ENCODE assay signal across 24 cellular contexts in the genomic region with DNA sequence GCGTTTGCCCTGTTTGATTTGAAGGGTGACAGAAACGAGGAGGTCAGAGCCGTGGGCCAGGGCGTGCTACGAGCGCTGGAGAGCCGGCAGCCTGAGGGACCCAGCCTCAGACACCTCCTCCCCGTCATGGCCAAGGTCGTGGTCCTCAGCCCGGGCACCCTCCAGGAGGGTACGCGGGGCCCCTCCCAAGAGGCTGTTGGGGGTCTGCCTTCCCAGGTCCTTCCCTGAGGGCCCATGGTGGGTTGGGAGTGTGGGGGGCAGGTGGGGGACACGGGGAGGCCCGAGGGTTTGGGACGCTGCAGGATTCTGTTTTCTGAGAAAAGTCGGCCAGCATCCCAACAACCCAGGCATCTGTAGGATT. TPM values are rescaled to one million over a fixed set of nuclear protein-coding genes. Genes with fewer than 3 reads are reported as not detected.
DNase-seq lines count a peak whose midpoint lies in the region; ATAC-seq, FAIRE-seq and TF ChIP-seq lines count a peak whose summit lies in the region.
"Had no signal": no experiment of that assay in that cellular context is flagged by ENCODE, and none has a peak within 500 bp of the region (broad histone marks: within the 10 kb centered on the region; RNA-seq: fewer than 3 reads in every experiment).

No MANE protein-coding gene starts in this region.

- H3K4me1 Mint-ChIP-seq in stimulated activated naive CD8-positive, alpha-beta T cell treated with anti-CD3 and anti-CD28 coated beads, Interleukin-15, amount 100 ng/mL, for 72 hours = peaks cover 9% of the 10 kb centered on the region
- H3K4me1 Mint-ChIP-seq in glutamatergic neuron (ENCODE audit: low read depth, unreplicated experiment) = no peaks in the 10 kb centered on the region

- H3K36me3 ChIP-seq in suprapubic skin = peaks cover 78% of the 10 kb centered on the region

- H3K4me3 Mint-ChIP-seq in stimulated activated naive CD8-positive, alpha-beta T cell treated with anti-CD3 and anti-CD28 coated beads, Interleukin-15, amount 100 ng/mL, for 72 hours = no peak overlapping the region
- H3K4me3 Mint-ChIP-seq in glutamatergic neuron (ENCODE audit: unreplicated experiment) = no peak overlapping the region
- H3K4me3 Mint-ChIP-seq: CD14-positive monocyte; CD4-positive, alpha-beta T cell; CD8-positive, alpha-beta memory T cell had no signal

- peak; percentile 19 for ATAC-seq in stimulated activated naive CD8-positive, alpha-beta T cell treated with anti-CD3 and anti-CD28 coated beads, Interleukin-15, amount 100 ng/mL, for 72 hours
- no peak for ATAC-seq in stimulated activated naive CD8-positive, alpha-beta T cell treated with anti-CD3 and anti-CD28 coated beads, Interleukin-15, Interleukin-2, amounts not matched to agents 100 U/mL and 50 U/mL, for 24 hours
- no peak for ATAC-seq in HG02870 (IDR thresholded peaks at IDR 0.05; ENCODE audit: unreplicated experiment)
- ATAC-seq: A549 had no signal

- H3K27me3 ChIP-seq in suprapubic skin = no peaks in the 10 kb centered on the region
- H3K27me3 ChIP-seq: BE2C; BLaER1 treated with 17β-estradiol and CSF1 and Interleukin-3, amounts not matched to agents 10 nM and 100 nM had no signal

- no peak for DNase-seq in stimulated activated naive CD8-positive, alpha-beta T cell treated with anti-CD3 and anti-CD28 coated beads, Interleukin-15, amount 100 ng/mL, for 72 hours
- DNase-seq in stimulated activated naive CD8-positive, alpha-beta T cell treated with anti-CD3 and anti-CD28 coated beads, Interleukin-15, Interleukin-2, amounts not matched to agents 100 U/mL and 50 U/mL, for 24 hours = no peak
- DNase-seq in glutamatergic neuron (peak; percentile 13), suprapubic skin (ENCODE audit: low spot score in 2 of 2) (no peak), NCI-H2227 treated with DMSO at 0.1 percent for 48 hours (lab: John Stamatoyannopoulos, UW) (no peak), D721Med (ENCODE audit: insufficient read length, low spot score) (no peak)
- DNase-seq: 8988T; ACHN; AML-193; BE2C; CD4-positive, alpha-beta T cell; CD8-positive, alpha-beta memory T cell; DMS53; DMS79 treated with DMSO at 0.1 percent for 48 hours; GF-D8; GOT3 had no signal

- FAIRE-seq in D721Med (lab: Jason Lieb, UNC) = no peak
- FAIRE-seq: A549, GM12891, GM18507, H54 had no signal

- no peak overlapping the region for H3K27ac Mint-ChIP-seq in stimulated activated naive CD8-positive, alpha-beta T cell treated with anti-CD3 and anti-CD28 coated beads, Interleukin-15, amount 100 ng/mL, for 72 hours
- no peak overlapping the region for H3K27ac Mint-ChIP-seq in glutamatergic neuron (ENCODE audit: unreplicated experiment)
- H3K27ac Mint-ChIP-seq: CD14-positive monocyte; CD4-positive, alpha-beta T cell; CD8-positive, alpha-beta memory T cell had no signal

- H3K4me3 ChIP-seq in suprapubic skin = no peak overlapping the region
- H3K4me3 ChIP-seq: A549; BLaER1 treated with 17β-estradiol and CSF1 and Interleukin-3, amounts not matched to agents 10 nM and 100 nM; HAP-1 had no signal

- no peaks in the 10 kb centered on the region for H3K9me3 ChIP-seq in suprapubic skin
- H3K9me3 ChIP-seq: A549; BE2C; BLaER1 treated with 17β-estradiol and CSF1 and Interleukin-3, amounts not matched to agents 10 nM and 100 nM; HAP-1 had no signal

- no peak for TF ChIP-seq EP300 in suprapubic skin (IDR thresholded peaks at IDR 0.05)

- no peaks in the 10 kb centered on the region for H3K27me3 Mint-ChIP-seq in stimulated activated naive CD8-positive, alpha-beta T cell treated with anti-CD3 and anti-CD28 coated beads, Interleukin-15, amount 100 ng/mL, for 72 hours
- peaks cover 3% of the 10 kb centered on the region for H3K27me3 Mint-ChIP-seq in glutamatergic neuron (ENCODE audit: unreplicated experiment)
- H3K27me3 Mint-ChIP-seq: CD4-positive, alpha-beta T cell had no signal

- H3K36me3 Mint-ChIP-seq in glutamatergic neuron (ENCODE audit: unreplicated experiment) = no peaks in the 10 kb centered on the region

- no peak for TF ChIP-seq POLR2A in suprapubic skin (IDR thresholded peaks at IDR 0.05)

- H3K4me1 ChIP-seq in suprapubic skin = peaks cover 9% of the 10 kb centered on the region
- H3K4me1 ChIP-seq: A549, BE2C, HAP-1 had no signal

- peak overlapping the region; percentile 53 for H3K27ac ChIP-seq in suprapubic skin
- H3K27ac ChIP-seq: A549; BLaER1 treated with 17β-estradiol and CSF1 and Interleukin-3, amounts not matched to agents 10 nM and 100 nM had no signal

- H3K9me3 Mint-ChIP-seq in stimulated activated naive CD8-positive, alpha-beta T cell treated with anti-CD3 and anti-CD28 coated beads, Interleukin-15, amount 100 ng/mL, for 72 hours = no peaks in the 10 kb centered on the region
- H3K9me3 Mint-ChIP-seq in glutamatergic neuron (ENCODE audit: unreplicated experiment) = peaks cover 8% of the 10 kb centered on the region
- H3K9me3 Mint-ChIP-seq: CD14-positive monocyte; CD4-positive, alpha-beta T cell; CD8-positive, alpha-beta memory T cell had no signal

- 91% methylated on average over 10 of the region's 16 CpGs for WGBS in suprapubic skin

- TF ChIP-seq CTCF in glutamatergic neuron (IDR thresholded peaks at IDR 0.05; ENCODE audit: partially characterized antibody, unreplicated experiment) (no peak), suprapubic skin (IDR thresholded peaks at IDR 0.05) (no peak), D721Med (IDR thresholded peaks at IDR 0.05; ENCODE audit: insufficient read depth, missing control alignments) (no peak)

RNA-seq across cellular contexts. Expression of gene AP5Z1, which starts 7.8 kb away (rescaled TPM):
- total RNA-seq in glutamatergic neuron (ENCODE audit: unreplicated experiment) (49.8 TPM), suprapubic skin (10 to 100 TPM; 26.2 to 81.2 (median 52.2) TPM)
